Comparison of ENCODE assay signal across 9 cellular contexts in genomic region chr21:36203603-36203889, GRCh38. TPM values are rescaled to one million over a fixed set of nuclear protein-coding genes. Genes with fewer than 3 reads are reported as not detected.
A peak's percentile ranks its signal among the peaks of the same experiment; 100 is the strongest.
DNase-seq lines count a peak whose midpoint lies in the region; ATAC-seq and TF ChIP-seq lines count a peak whose summit lies in the region.
"Had no signal": no experiment of that assay in that cellular context is flagged by ENCODE, and none has a peak within 500 bp of the region (broad histone marks: within the 10 kb centered on the region; RNA-seq: fewer than 3 reads in every experiment).

No MANE protein-coding gene starts in this region.

- TF ChIP-seq CTCF in KMS-11 (conservative IDR thresholded peaks at IDR 0.05; ENCODE audit: low read depth, low read length) (no peak), osteocyte (IDR thresholded peaks at IDR 0.05) (no peak)

- H3K36me3 ChIP-seq in KMS-11 (ENCODE audit: insufficient read depth) (no peaks in the 10 kb centered on the region), muscle layer of duodenum (ENCODE audit: control insufficient read depth in 1 of 2, insufficient read depth in 2 of 2, low read length in 2 of 2) (peaks cover 0 to 2% of the 10 kb centered on the region in 2 donors)

- H3K27me3 ChIP-seq in KMS-11 (ENCODE audit: insufficient read depth, low read depth) (no peaks in the 10 kb centered on the region), muscle layer of duodenum (ENCODE audit: low read depth, low read length) (no peaks in the 10 kb centered on the region)

- H3K4me3 ChIP-seq in KMS-11 (IDR thresholded peaks at IDR 0.05; ENCODE audit: insufficient read depth, low read depth, low read length) (no peak overlapping the region), muscle layer of duodenum (ENCODE audit: low read depth in 1 of 2, low read length in 2 of 2) (no peak overlapping the region)

- H3K4me2 ChIP-seq in KMS-11, result peak overlapping the region; percentile 15; the same call in 1 of the 2 replicates

- no peaks in the 10 kb centered on the region for H3K79me2 ChIP-seq in KMS-11 (ENCODE audit: insufficient read depth, low read depth)

- H3K9me3 Mint-ChIP-seq in activated naive CD8-positive, alpha-beta T cell treated with anti-CD3 and anti-CD28 coated beads for 36 hours, result no peaks in the 10 kb centered on the region
- no peaks in the 10 kb centered on the region for H3K9me3 Mint-ChIP-seq in osteocyte (ENCODE audit: unreplicated experiment)

- H3K4me1 Mint-ChIP-seq in activated naive CD8-positive, alpha-beta T cell treated with anti-CD3 and anti-CD28 coated beads for 36 hours, result peaks cover 19% of the 10 kb centered on the region
- H3K4me1 Mint-ChIP-seq in osteocyte (ENCODE audit: unreplicated experiment), result peaks cover 36% of the 10 kb centered on the region

- H3K9ac ChIP-seq in KMS-11, result no peak overlapping the region

- H2AFZ ChIP-seq in KMS-11 (ENCODE audit: low read depth), result peak overlapping the region; percentile 44

- no peaks in the 10 kb centered on the region for H3K27me3 Mint-ChIP-seq in activated naive CD8-positive, alpha-beta T cell treated with anti-CD3 and anti-CD28 coated beads for 36 hours
- no peaks in the 10 kb centered on the region for H3K27me3 Mint-ChIP-seq in osteocyte (ENCODE audit: unreplicated experiment)

- H4K20me1 ChIP-seq in KMS-11 (ENCODE audit: insufficient read depth), result no peaks in the 10 kb centered on the region

- no peaks in the 10 kb centered on the region for H3K9me3 ChIP-seq in muscle layer of duodenum (ENCODE audit: control insufficient read depth in 1 of 2, low read length in 2 of 2)

- H3K27ac ChIP-seq in KMS-11 (peak overlapping the region; percentile 53; the same call in 1 of the 2 replicates), muscle layer of duodenum (ENCODE audit: low read length) (peak overlapping the region; percentile 32)
- H3K27ac ChIP-seq: HL-60 had no signal

- peaks cover 5% of the 10 kb centered on the region for H3K36me3 Mint-ChIP-seq in activated naive CD8-positive, alpha-beta T cell treated with anti-CD3 and anti-CD28 coated beads for 36 hours
- H3K36me3 Mint-ChIP-seq in osteocyte (ENCODE audit: unreplicated experiment), result peaks cover 3% of the 10 kb centered on the region

- H3K4me1 ChIP-seq in KMS-11 (ENCODE audit: low read depth, poor library complexity, severe bottlenecking), result peaks cover 19% of the 10 kb centered on the region
- no peaks in the 10 kb centered on the region for H3K4me1 ChIP-seq in muscle layer of duodenum (ENCODE audit: control insufficient read depth in 1 of 2, insufficient read depth in 2 of 2, low read length in 2 of 2)

- H3K27ac Mint-ChIP-seq in activated naive CD8-positive, alpha-beta T cell treated with anti-CD3 and anti-CD28 coated beads for 36 hours, result no peak overlapping the region
- H3K27ac Mint-ChIP-seq in osteocyte (ENCODE audit: unreplicated experiment), result no peak overlapping the region

- H3K4me3 Mint-ChIP-seq in activated naive CD8-positive, alpha-beta T cell treated with anti-CD3 and anti-CD28 coated beads for 36 hours, result no peak overlapping the region
- no peak overlapping the region for H3K4me3 Mint-ChIP-seq in osteocyte (ENCODE audit: unreplicated experiment)

- DNase-seq in EH (ENCODE audit: low read depth) (peak; percentile 89), osteocyte (ENCODE audit: extremely low spot score, unreplicated experiment) (no peak), GF-D8 (lab: John Stamatoyannopoulos, UW) (no peak), mesenteric fat pad (ENCODE audit: low spot score) (no peak)
- peak; percentile 40 for DNase-seq in activated naive CD8-positive, alpha-beta T cell treated with anti-CD3 and anti-CD28 coated beads for 36 hours

- no peak for ATAC-seq in HG03280 (IDR thresholded peaks at IDR 0.05; ENCODE audit: unreplicated experiment)

RNA-seq across cellular contexts. Expression of gene DOP1B, which starts 46.9 kb away (rescaled TPM):
- 10 to 100 TPM in 1 of 2 experiments, 1 to 10 TPM in 1; 9.9 to 10.9 TPM for total RNA-seq in activated naive CD8-positive, alpha-beta T cell treated with anti-CD3 and anti-CD28 coated beads for 36 hours
- total RNA-seq in osteocyte (14.3 and 16.5 TPM in 2 replicates), mesenteric fat pad (19.6 TPM)

Comparison
In these comparisons a context has a peak if more than half of its experiments do, and no peak if none do; other contexts are left out.
1. DNase-seq: peak in EH (single experiment) and activated naive CD8-positive, alpha-beta T cell treated with anti-CD3 and anti-CD28 coated beads for 36 hours (single experiment); none in osteocyte (single experiment), GF-D8 (single experiment) and mesenteric fat pad (single experiment).